1 cellular context compared by ENCODE assay signal in genomic region chr7:35801392-35802101, GRCh38.
TF ChIP-seq lines count a peak whose summit lies in the region.

No MANE protein-coding gene starts in this region.

TF ChIP-seq in K562, 482 proteins besides CTCF, POLR2A, EP300 and RAD21 (continued from another document and continues in another):
- TF ChIP-seq CHD7 (IDR thresholded peaks at IDR 0.05; ENCODE audit: low read depth, low read length) (no peak), PHF8 (IDR thresholded peaks at IDR 0.05; ENCODE audit: borderline replicate concordance, low read length) (peak; percentile 40; the same call in 1 of the 2 replicates), HNRNPK (IDR thresholded peaks at IDR 0.05; ENCODE audit: low read depth, low read length, poor library complexity, severe bottlenecking) (no peak), SMARCA4 (IDR thresholded peaks at IDR 0.05) (peak; percentile 67; the same call in 1 of the 2 replicates), DPF2 (IDR thresholded peaks at IDR 0.05) (0 out of 2 replicates have a peak, but pooled peaks have one; percentile 7), GMEB1 (CRISPR knock-in tag; IDR thresholded peaks at IDR 0.05) (no peak), RBM14 (IDR thresholded peaks at IDR 0.05; ENCODE audit: borderline replicate concordance, insufficient read depth, low read depth, low read length) (no peak), PHB2 (IDR thresholded peaks at IDR 0.05; ENCODE audit: low read depth) (no peak), PRPF4 (IDR thresholded peaks at IDR 0.05; ENCODE audit: insufficient read depth, low read depth, low read length, poor library complexity, severe bottlenecking) (no peak), ZNF224 (CRISPR knock-in tag; IDR thresholded peaks at IDR 0.05) (no peak), ZNF696 (CRISPR knock-in tag; conservative IDR thresholded peaks at IDR 0.05) (no peak), FIP1L1 (IDR thresholded peaks at IDR 0.05; ENCODE audit: low read depth, low read length, poor library complexity, severe bottlenecking) (peak; percentile 19), NR3C1 (CRISPR knock-in tag; IDR thresholded peaks at IDR 0.05) (no peak), ZNF785 (CRISPR knock-in tag; IDR thresholded peaks at IDR 0.05) (no peak), SUPT5H (IDR thresholded peaks at IDR 0.05) (no peak), ZNF436 (CRISPR knock-in tag; IDR thresholded peaks at IDR 0.05) (no peak), SOX6 (IDR thresholded peaks at IDR 0.05) (no peak), IRF1 (CRISPR knock-in tag; IDR thresholded peaks at IDR 0.05; ENCODE audit: borderline replicate concordance) (no peak), ZNF740 (CRISPR knock-in tag; IDR thresholded peaks at IDR 0.05) (no peak), ZNF740 (tag; IDR thresholded peaks at IDR 0.05) (0 out of 4 replicates have a peak, but pooled peaks of 1 of the 2 experiments have one; percentile 4), FOXA3 (CRISPR knock-in tag; conservative IDR thresholded peaks at IDR 0.05 in 1 of 2, IDR thresholded peaks at IDR 0.05 in 1 of 2) (no peak), ZNF354B (CRISPR knock-in tag; IDR thresholded peaks at IDR 0.05) (no peak), RCOR1 (IDR thresholded peaks at IDR 0.05; ENCODE audit: borderline replicate concordance in 1 of 2, low read depth in 2 of 2, low read length in 2 of 2) (0 out of 4 replicates have a peak, but pooled peaks of 1 of the 2 experiments have one; percentile 8), TEAD2 (tag; IDR thresholded peaks at IDR 0.05) (no peak), RBBP5 (IDR thresholded peaks at IDR 0.05; ENCODE audit: borderline replicate concordance, insufficient read depth, low read length, poor library complexity, severe bottlenecking) (peak; percentile 67), PTBP1 (IDR thresholded peaks at IDR 0.05; ENCODE audit: low read depth, low read length) (no peak), CBX1 (IDR thresholded peaks at IDR 0.05; ENCODE audit: low read depth) (peak; percentile 26; the same call in 1 of the 2 replicates), ZNF133 (CRISPR knock-in tag; IDR thresholded peaks at IDR 0.05) (no peak), CBX8 (IDR thresholded peaks at IDR 0.05; ENCODE audit: borderline replicate concordance, extremely low read depth, low read depth, low read length, poor library complexity, severe bottlenecking) (no peak), SREBF1 (IDR thresholded peaks at IDR 0.05; ENCODE audit: borderline replicate concordance, low read depth, low read length) (no peak), SMARCA5 (IDR thresholded peaks at IDR 0.05) (peak; percentile 71; the same call in 1 of the 2 replicates), FOXJ2 (tag; IDR thresholded peaks at IDR 0.05) (no peak), HLTF (IDR thresholded peaks at IDR 0.05) (no peak), ZNF584 (CRISPR knock-in tag; IDR thresholded peaks at IDR 0.05; ENCODE audit: low read depth) (no peak), HDAC2 (IDR thresholded peaks at IDR 0.05) (no peak), ZNF282 (CRISPR knock-in tag; IDR thresholded peaks at IDR 0.05) (no peak), POU5F1 (IDR thresholded peaks at IDR 0.05; ENCODE audit: borderline replicate concordance, low read depth, low read length, partially characterized antibody) (no peak), ZNF324 (CRISPR knock-in tag; IDR thresholded peaks at IDR 0.05) (no peak), ZNF239 (CRISPR knock-in tag; IDR thresholded peaks at IDR 0.05) (no peak), ZNF778 (CRISPR knock-in tag; IDR thresholded peaks at IDR 0.05) (no peak), POLR2G (IDR thresholded peaks at IDR 0.05; ENCODE audit: low read depth, low read length) (peak; percentile 27), ZBTB7A (IDR thresholded peaks at IDR 0.05; ENCODE audit: borderline replicate concordance, control insufficient read depth, low read depth, low read length) (peak; percentile 50; the same call in 1 of the 2 replicates)
- TF ChIP-seq, protein P1, sequence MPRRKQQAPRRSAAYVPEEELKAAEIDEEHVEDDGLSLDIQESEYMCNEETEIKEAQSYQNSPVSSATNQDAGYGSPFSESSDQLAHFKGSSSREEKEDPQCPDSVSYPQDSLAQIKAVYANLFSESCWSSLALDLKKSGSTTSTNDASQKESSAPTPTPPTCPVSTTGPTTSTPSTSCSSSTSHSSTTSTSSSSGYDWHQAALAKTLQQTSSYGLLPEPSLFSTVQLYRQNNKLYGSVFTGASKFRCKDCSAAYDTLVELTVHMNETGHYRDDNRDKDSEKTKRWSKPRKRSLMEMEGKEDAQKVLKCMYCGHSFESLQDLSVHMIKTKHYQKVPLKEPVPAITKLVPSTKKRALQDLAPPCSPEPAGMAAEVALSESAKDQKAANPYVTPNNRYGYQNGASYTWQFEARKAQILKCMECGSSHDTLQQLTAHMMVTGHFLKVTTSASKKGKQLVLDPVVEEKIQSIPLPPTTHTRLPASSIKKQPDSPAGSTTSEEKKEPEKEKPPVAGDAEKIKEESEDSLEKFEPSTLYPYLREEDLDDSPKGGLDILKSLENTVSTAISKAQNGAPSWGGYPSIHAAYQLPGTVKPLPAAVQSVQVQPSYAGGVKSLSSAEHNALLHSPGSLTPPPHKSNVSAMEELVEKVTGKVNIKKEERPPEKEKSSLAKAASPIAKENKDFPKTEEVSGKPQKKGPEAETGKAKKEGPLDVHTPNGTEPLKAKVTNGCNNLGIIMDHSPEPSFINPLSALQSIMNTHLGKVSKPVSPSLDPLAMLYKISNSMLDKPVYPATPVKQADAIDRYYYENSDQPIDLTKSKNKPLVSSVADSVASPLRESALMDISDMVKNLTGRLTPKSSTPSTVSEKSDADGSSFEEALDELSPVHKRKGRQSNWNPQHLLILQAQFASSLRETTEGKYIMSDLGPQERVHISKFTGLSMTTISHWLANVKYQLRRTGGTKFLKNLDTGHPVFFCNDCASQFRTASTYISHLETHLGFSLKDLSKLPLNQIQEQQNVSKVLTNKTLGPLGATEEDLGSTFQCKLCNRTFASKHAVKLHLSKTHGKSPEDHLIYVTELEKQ (CRISPR knock-in tag; IDR thresholded peaks at IDR 0.05): no peak
- TF ChIP-seq, protein P2, sequence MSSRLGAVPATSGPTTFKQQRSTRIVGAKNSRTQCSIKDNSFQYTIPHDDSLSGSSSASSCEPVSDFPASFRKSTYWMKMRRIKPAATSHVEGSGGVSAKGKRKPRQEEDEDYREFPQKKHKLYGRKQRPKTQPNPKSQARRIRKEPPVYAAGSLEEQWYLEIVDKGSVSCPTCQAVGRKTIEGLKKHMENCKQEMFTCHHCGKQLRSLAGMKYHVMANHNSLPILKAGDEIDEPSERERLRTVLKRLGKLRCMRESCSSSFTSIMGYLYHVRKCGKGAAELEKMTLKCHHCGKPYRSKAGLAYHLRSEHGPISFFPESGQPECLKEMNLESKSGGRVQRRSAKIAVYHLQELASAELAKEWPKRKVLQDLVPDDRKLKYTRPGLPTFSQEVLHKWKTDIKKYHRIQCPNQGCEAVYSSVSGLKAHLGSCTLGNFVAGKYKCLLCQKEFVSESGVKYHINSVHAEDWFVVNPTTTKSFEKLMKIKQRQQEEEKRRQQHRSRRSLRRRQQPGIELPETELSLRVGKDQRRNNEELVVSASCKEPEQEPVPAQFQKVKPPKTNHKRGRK (tag; IDR thresholded peaks at IDR 0.05): no peak
